Comparison of ENCODE assay signal across 19 cellular contexts in the genomic region with DNA sequence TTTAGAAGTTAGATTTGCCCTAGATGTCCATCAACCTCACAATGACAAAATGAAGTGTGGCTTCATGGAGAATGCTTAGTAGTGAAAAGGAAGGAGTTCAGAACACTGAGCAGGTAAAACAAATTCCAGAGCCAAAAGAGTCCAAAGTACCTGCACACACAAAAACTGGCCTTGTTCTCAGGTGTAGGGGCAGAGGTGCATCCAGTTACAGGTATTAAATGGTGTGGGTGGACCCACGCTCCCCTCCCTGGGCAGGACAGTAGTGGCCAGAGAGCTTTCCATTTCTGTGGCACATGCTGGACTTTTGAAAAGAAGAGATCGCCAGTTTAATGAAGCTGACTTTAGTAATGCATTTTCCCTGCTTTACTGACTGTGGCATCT.
"Had no signal": no experiment of that assay in that cellular context is flagged by ENCODE, and none has a peak within 500 bp of the region (broad histone marks: within the 10 kb centered on the region; RNA-seq: fewer than 3 reads in every experiment).

No MANE protein-coding gene starts in this region.

- H3K27ac Mint-ChIP-seq: activated CD4-positive, alpha-beta T cell treated with anti-CD3 and anti-CD28 coated beads, Interleukin-2, amount 10 ng/mL, durations not matched to agents 7 days and 5 days; activated naive CD4-positive, alpha-beta T cell treated with anti-CD3 and anti-CD28 coated beads, Interleukin-2, amount 10 ng/mL, durations not matched to agents 7 days and 5 days; activated T-helper 17 cell treated with anti-CD3 and anti-CD28 coated beads, Interleukin-2, amount 50 U/mL, for 72 hours; naive B cell; T-helper 2 cell treated with Interferon-gamma antibody and Interleukin-4, amounts not matched to agents 5 μg/mL and 100 μg/mL, for 36 hours had no signal

- DNase-seq: activated CD4-positive, alpha-beta T cell treated with anti-CD3 and anti-CD28 coated beads, Interleukin-2, amount 10 ng/mL, durations not matched to agents 7 days and 5 days; activated CD4-positive, CD25-positive, alpha-beta regulatory T cell; activated T-cell treated with anti-CD3 and anti-CD28 coated beads for 4 hours; effector CD4-positive, alpha-beta T cell; mammary epithelial cell; naive B cell; retina; stimulated activated CD4-positive, alpha-beta T cell treated with anti-CD3 and anti-CD28 coated beads, Interleukin-2, amount 100 ng/mL, for 24 hours; stimulated activated naive CD8-positive, alpha-beta T cell treated with anti-CD3 and anti-CD28 coated beads, Interleukin-15, Interleukin-2, amounts not matched to agents 100 U/mL and 50 U/mL, for 24 hours had no signal

- H3K4me3 Mint-ChIP-seq: activated CD4-positive, alpha-beta T cell treated with anti-CD3 and anti-CD28 coated beads, Interleukin-2, amount 10 ng/mL, durations not matched to agents 7 days and 5 days; activated naive CD4-positive, alpha-beta T cell treated with anti-CD3 and anti-CD28 coated beads, Interleukin-2, amount 10 ng/mL, durations not matched to agents 7 days and 5 days; activated T-helper 17 cell treated with anti-CD3 and anti-CD28 coated beads, Interleukin-2, amount 50 U/mL, for 72 hours; naive B cell; T-helper 2 cell treated with Interferon-gamma antibody and Interleukin-4, amounts not matched to agents 5 μg/mL and 100 μg/mL, for 36 hours had no signal

- H3K27ac ChIP-seq: gastrocnemius medialis, left lung, tibial nerve had no signal

- H3K9me3 ChIP-seq: gastrocnemius medialis, left lung, tibial nerve had no signal

- H3K9me3 Mint-ChIP-seq: activated CD4-positive, alpha-beta T cell treated with anti-CD3 and anti-CD28 coated beads, Interleukin-2, amount 10 ng/mL, durations not matched to agents 7 days and 5 days; activated naive CD4-positive, alpha-beta T cell treated with anti-CD3 and anti-CD28 coated beads, Interleukin-2, amount 10 ng/mL, durations not matched to agents 7 days and 5 days; activated T-helper 17 cell treated with anti-CD3 and anti-CD28 coated beads, Interleukin-2, amount 50 U/mL, for 72 hours; naive B cell; T-helper 2 cell treated with Interferon-gamma antibody and Interleukin-4, amounts not matched to agents 5 μg/mL and 100 μg/mL, for 36 hours had no signal

- FAIRE-seq: bronchial epithelial cell, keratinocyte, urothelium cell line had no signal

- ATAC-seq: activated T-helper 17 cell treated with anti-CD3 and anti-CD28 coated beads, Interleukin-2, amount 50 U/mL, for 72 hours; esophagus mucosa; gastrocnemius medialis; left lung; stimulated activated naive CD8-positive, alpha-beta T cell treated with anti-CD3 and anti-CD28 coated beads, Interleukin-15, Interleukin-2, amounts not matched to agents 100 U/mL and 50 U/mL, for 24 hours had no signal

- H3K4me1 ChIP-seq: left lung, tibial nerve had no signal

- H3K27me3 ChIP-seq: gastrocnemius medialis, left lung, tibial nerve had no signal

- H3K4me1 Mint-ChIP-seq: activated naive CD4-positive, alpha-beta T cell treated with anti-CD3 and anti-CD28 coated beads, Interleukin-2, amount 10 ng/mL, durations not matched to agents 7 days and 5 days; activated T-helper 17 cell treated with anti-CD3 and anti-CD28 coated beads, Interleukin-2, amount 50 U/mL, for 72 hours had no signal

- H3K4me3 ChIP-seq: gastrocnemius medialis, left lung, tibial nerve had no signal
